In genomic region chr6:149071997-149072396, GRCh38 we compare ENCODE assay signal across 28 cellular contexts.
"Had no signal": no experiment of that assay in that cellular context is flagged by ENCODE, and none has a peak within 500 bp of the region (broad histone marks: within the 10 kb centered on the region; RNA-seq: fewer than 3 reads in every experiment).

No MANE protein-coding gene starts in this region.

- H3K4me3 Mint-ChIP-seq: dendritic cell treated with granulocyte-macrophage colony-stimulating factor and Interleukin-4, amounts not matched to agents 40 ng/mL and 50 ng/mL, for 4 days; effector memory CD8-positive, alpha-beta T cell; endodermal cell; mesothelial cell of epicardium; naive B cell had no signal

- FAIRE-seq: endometrium, islet of Langerhans, keratinocyte had no signal

- H3K36me3 ChIP-seq: colonic mucosa, gastrocnemius medialis, heart right ventricle, left lung, lower lobe of right lung had no signal

- H3K4me1 Mint-ChIP-seq: endodermal cell had no signal

- ATAC-seq: effector memory CD8-positive, alpha-beta T cell; esophagus mucosa; gastrocnemius medialis; heart right ventricle; left cardiac atrium; left lung; left ventricle myocardium superior; lower lobe of right lung; mucosa of descending colon had no signal

- H3K9me3 Mint-ChIP-seq: dendritic cell treated with granulocyte-macrophage colony-stimulating factor and Interleukin-4, amounts not matched to agents 40 ng/mL and 50 ng/mL, for 4 days; effector memory CD8-positive, alpha-beta T cell; endodermal cell; naive B cell had no signal

- H3K27ac ChIP-seq: colonic mucosa, epithelial cell of prostate, esophagus squamous epithelium, gastrocnemius medialis, heart right ventricle, left lung, lower lobe of right lung had no signal

- H3K4me1 ChIP-seq: esophagus squamous epithelium, gastrocnemius medialis, left lung had no signal

- H3K27me3 Mint-ChIP-seq: dendritic cell treated with granulocyte-macrophage colony-stimulating factor and Interleukin-4, amounts not matched to agents 40 ng/mL and 50 ng/mL, for 4 days; effector memory CD8-positive, alpha-beta T cell; naive B cell had no signal

- H3K9me3 ChIP-seq: colonic mucosa, esophagus squamous epithelium, gastrocnemius medialis, heart right ventricle, left lung, lower lobe of right lung, mucosa of descending colon had no signal

- H3K27me3 ChIP-seq: colonic mucosa, esophagus squamous epithelium, gastrocnemius medialis, heart right ventricle, left lung had no signal

- DNase-seq: colonic mucosa; cortex of kidney; effector CD8-positive, alpha-beta T cell; effector memory CD8-positive, alpha-beta T cell; endodermal cell; erythroblast; esophagus squamous epithelium; foreskin fibroblast; foreskin melanocyte; gastrocnemius medialis; glutamatergic neuron; head of caudate nucleus; heart right ventricle; hippocampal formation; left cardiac atrium; left lung; left ventricle myocardium superior; lower lobe of right lung; mesenchymal stem cell; mucosa of descending colon; naive B cell had no signal

- H3K27ac Mint-ChIP-seq: dendritic cell treated with granulocyte-macrophage colony-stimulating factor and Interleukin-4, amounts not matched to agents 40 ng/mL and 50 ng/mL, for 4 days; endodermal cell; mesothelial cell of epicardium; naive B cell had no signal

- H3K4me3 ChIP-seq: colonic mucosa, esophagus squamous epithelium, gastrocnemius medialis, heart right ventricle, left lung, lower lobe of right lung, mucosa of descending colon had no signal
